ENCODE assay signal across 11 cellular contexts in the genomic region with DNA sequence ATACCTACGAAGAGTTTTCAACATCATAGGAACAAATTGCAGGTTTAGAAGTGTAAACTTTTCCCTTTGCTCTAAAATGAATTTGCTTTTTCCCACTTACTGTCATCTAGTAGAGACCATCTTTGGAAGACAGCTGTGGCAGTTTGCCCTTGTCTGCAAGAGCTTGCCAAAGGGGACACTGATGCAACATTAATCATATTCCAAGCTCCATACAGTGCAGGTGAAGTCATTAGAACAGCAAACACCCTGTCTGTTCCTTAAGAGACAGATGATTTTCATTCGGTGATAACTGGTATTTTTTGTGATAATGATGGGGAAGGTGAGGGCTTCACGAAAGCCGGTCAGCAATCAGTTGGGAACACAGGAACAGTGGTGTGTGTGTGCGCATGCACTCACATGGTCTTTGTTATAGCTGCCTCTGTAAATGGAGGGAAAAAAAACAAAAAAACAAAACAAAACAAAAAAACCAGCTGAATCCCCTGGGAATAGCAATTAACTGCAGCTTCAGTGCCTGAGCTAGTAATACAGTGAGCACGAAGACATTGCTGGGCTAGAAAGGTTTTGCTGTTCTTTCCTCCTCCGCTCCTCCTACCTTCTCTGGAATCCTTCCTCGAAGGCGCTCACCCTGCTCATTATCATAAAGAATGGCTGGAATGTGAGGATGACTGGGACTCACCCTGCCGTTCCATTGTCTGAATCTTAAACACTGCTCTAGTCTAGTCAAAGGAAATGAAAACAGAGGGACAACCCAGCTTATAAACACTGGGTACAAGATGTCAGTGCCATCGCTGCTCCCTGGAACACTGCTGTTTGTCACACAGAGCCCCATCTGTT. TPM values are rescaled to one million over a fixed set of nuclear protein-coding genes. Genes with fewer than 3 reads are reported as not detected.
A peak's percentile ranks its signal among the peaks of the same experiment; 100 is the strongest.
DNase-seq lines count a peak whose midpoint lies in the region; ATAC-seq, FAIRE-seq and TF ChIP-seq lines count a peak whose summit lies in the region.
"Had no signal": no experiment of that assay in that cellular context is flagged by ENCODE, and none has a peak within 500 bp of the region (broad histone marks: within the 10 kb centered on the region; RNA-seq: fewer than 3 reads in every experiment).

No MANE protein-coding gene starts in this region.

- H3K27me3 Mint-ChIP-seq in activated CD8-positive, alpha-beta T cell treated with anti-CD3 and anti-CD28 coated beads for 36 hours = no peaks in the 10 kb centered on the region

- H4K20me1 ChIP-seq in H1 (replicated peaks in 1 of 2; ENCODE audit: control insufficient read depth in 1 of 2, insufficient read depth in 2 of 2, low read length in 2 of 2) = no peaks in the 10 kb centered on the region
- no peaks in the 10 kb centered on the region for H4K20me1 ChIP-seq in neural cell (ENCODE audit: insufficient read depth)

- H3K9me2 ChIP-seq in neural cell (ENCODE audit: insufficient read depth, low read length) = no peaks in the 10 kb centered on the region

- peak overlapping the region in 1 of 4 experiments; percentile 37; a peak in 1 of 8 replicates for H3K4me3 ChIP-seq in H1 (ENCODE audit: extremely low read depth in 1 of 4, insufficient read depth in 2 of 4, low read depth in 3 of 4, low read length in 4 of 4)
- H3K4me3 ChIP-seq in neural cell (ENCODE audit: low read length) = peak overlapping the region; percentile 34

- H4K91ac ChIP-seq in H1 (replicated peaks; ENCODE audit: insufficient read length, low read length) = peak overlapping the region; percentile 26

- CTCF ChIA-PET in H1 (lab: Charles Lee; ENCODE audit: partially characterized antibody) = interaction anchor here (0.7 to 1.6 kb wide), 5 partner anchors 99 to 205 kb away, joined by 3 to 4 read pairs (median 3); no protein-coding TSS in a partner anchor
- CTCF ChIA-PET in activated CD8-positive, alpha-beta T cell treated with anti-CD3 and anti-CD28 coated beads for 36 hours (lab: Charles Lee) = interaction anchor here (1.3 kb wide), 1 partner anchor 12 kb away, joined by 5 read pairs; no protein-coding TSS in a partner anchor

- H2BK12ac ChIP-seq in H1 (ENCODE audit: low read depth, low read length) = peak overlapping the region; percentile 99

- H3K9me3 ChIP-seq in H1 (ENCODE audit: insufficient read depth in 2 of 2, low read depth in 1 of 2, low read length in 1 of 2) = peaks cover 0 to 8% of the 10 kb centered on the region in 2 experiments; a peak in 1 of 4 replicates
- H3K9me3 ChIP-seq in neural cell (ENCODE audit: low read length) = no peaks in the 10 kb centered on the region

- 0 out of 7 replicates have a peak overlapping the region, but pooled peaks of 1 of the 4 experiments have one; percentile 3 for H3K9ac ChIP-seq in H1 (replicated peaks in 1 of 4; ENCODE audit: extremely low read depth in 1 of 4, low read depth in 3 of 4, low read length in 3 of 4)
- H3K9ac ChIP-seq in neural cell (ENCODE audit: low read length) = peak overlapping the region; percentile 41

- intact Hi-C loops in activated CD8-positive, alpha-beta T cell treated with anti-CD3 and anti-CD28 coated beads for 36 hours (cut with micrococcal nuclease) = no loop called here

- no peak overlapping the region for H2BK15ac ChIP-seq in H1 (ENCODE audit: low read length)

- H3F3A ChIP-seq in neural cell (ENCODE audit: insufficient read depth, low read length, poor library complexity, severe bottlenecking) = no peaks in the 10 kb centered on the region

- H3K23ac ChIP-seq in H1 (ENCODE audit: insufficient read length) = no peak overlapping the region

- peak overlapping the region; percentile 16; the same call in 1 of the 2 replicates for H3K27ac ChIP-seq in H1 (ENCODE audit: low read depth, low read length)
- H3K27ac ChIP-seq in neural cell (ENCODE audit: low read length) = peak overlapping the region; percentile 54

- peaks cover 5 to 18% (median 12%) of the 10 kb centered on the region in 4 experiments for H3K4me1 ChIP-seq in H1 (replicated peaks in 1 of 4; ENCODE audit: control insufficient read depth in 3 of 4, insufficient read depth in 4 of 4, low read length in 3 of 4)

- POLR2A ChIA-PET in H1 (lab: Charles Lee; ENCODE audit: partially characterized antibody) = interaction anchor here (0.5 to 1.9 kb wide), 8 partner anchors 11 to 140 kb away, joined by 3 to 8 read pairs (median 4); no protein-coding TSS in a partner anchor
- POLR2A ChIA-PET in activated CD8-positive, alpha-beta T cell treated with anti-CD3 and anti-CD28 coated beads for 36 hours (lab: Charles Lee) = interaction anchor here (0.5 kb wide), 1 partner anchor 615 kb away, joined by 4 read pairs; no protein-coding TSS in a partner anchor

- WGBS in H1 (ENCODE audit: extremely low coverage in 1 of 2, insufficient coverage in 1 of 2, insufficient read length in 1 of 2, insufficient replicate concordance in 2 of 2, low coverage in 1 of 2, low lambda C conversion rate in 2 of 2, missing lambda C conversion rate in 1 of 2), 2 experiments = 28% methylated on average over 11 of the region's 11 CpGs; no CpG with 5 or more reads in 1 of the 2 experiments

- H3K9me3 Mint-ChIP-seq in activated CD8-positive, alpha-beta T cell treated with anti-CD3 and anti-CD28 coated beads for 36 hours = no peaks in the 10 kb centered on the region

- no peak overlapping the region for H3K14ac ChIP-seq in H1 (ENCODE audit: insufficient read length)

- H3K4me1 Mint-ChIP-seq in activated CD8-positive, alpha-beta T cell treated with anti-CD3 and anti-CD28 coated beads for 36 hours (ENCODE audit: low read depth) = no peaks in the 10 kb centered on the region

- peak overlapping the region; percentile 85 for H2BK5ac ChIP-seq in H1 (ENCODE audit: low read depth, low read length)

- H3K56ac ChIP-seq in H1 (replicated peaks; ENCODE audit: insufficient read length, low read depth, low read length) = no peak overlapping the region

- H3K36me3 ChIP-seq in H1 (ENCODE audit: control insufficient read depth in 2 of 4, insufficient read depth in 4 of 4, low read length in 3 of 4) = no peaks in the 10 kb centered on the region
- no peaks in the 10 kb centered on the region for H3K36me3 ChIP-seq in neural cell (ENCODE audit: insufficient read depth, low read length)

- H2BK20ac ChIP-seq in H1 (ENCODE audit: low read length) = peak overlapping the region; percentile 37; the same call in 1 of the 2 replicates

- H3K23me2 ChIP-seq in H1 (ENCODE audit: low read depth, low read length) = no peaks in the 10 kb centered on the region

- peak overlapping the region; percentile 69 for H3K4ac ChIP-seq in H1 (replicated peaks; ENCODE audit: insufficient read length, low read depth, low read length)

- no peak for ATAC-seq in activated CD8-positive, alpha-beta T cell treated with anti-CD3 and anti-CD28 coated beads for 36 hours
- ATAC-seq in GM19467 (IDR thresholded peaks at IDR 0.05; ENCODE audit: unreplicated experiment) = no peak
- ATAC-seq: activated CD8-positive, alpha-beta T cell treated with anti-CD3 and anti-CD28 coated beads, Interleukin-2, amount 10 ng/mL, durations not matched to agents 7 days and 5 days had no signal

- H3K4me3 Mint-ChIP-seq in activated CD8-positive, alpha-beta T cell treated with anti-CD3 and anti-CD28 coated beads for 36 hours = no peak overlapping the region
- H3K4me3 Mint-ChIP-seq: activated CD8-positive, alpha-beta T cell treated with anti-CD3 and anti-CD28 coated beads, Interleukin-2, amount 10 ng/mL, durations not matched to agents 7 days and 5 days had no signal

- H2AK5ac ChIP-seq in H1 (ENCODE audit: low read depth, low read length) = no peak overlapping the region

- TF ChIP-seq EP300 in H1 (IDR thresholded peaks at IDR 0.05; ENCODE audit: borderline replicate concordance in 1 of 2, low read depth in 2 of 2, low read length in 2 of 2) (peak; percentile 43 to 53; a peak in 1 of 3 replicates), neural cell (conservative IDR thresholded peaks at IDR 0.05; ENCODE audit: poor library complexity, severe bottlenecking) (no peak)

- FAIRE-seq in H1 (lab: Jason Lieb, UNC) = peak; percentile 99

- peak overlapping the region; percentile 37; the same call in 1 of the 2 replicates for H2AFZ ChIP-seq in H1 (ENCODE audit: low read length)
- peak overlapping the region; percentile 47 for H2AFZ ChIP-seq in neural cell (ENCODE audit: low read depth, low read length)

- DNase-seq in ELF-1 (ENCODE audit: low read depth, low spot score) (peak; percentile 92), NCI-H345 treated with DMSO at 0.1 percent for 48 hours (lab: John Stamatoyannopoulos, UW; ENCODE audit: unreplicated experiment) (peak; percentile 10), H1 (ENCODE audit: low read depth in 1 of 2, low spot score in 2 of 2) (peak in 1 of 2 experiments; percentile 72), GM20000 (ENCODE audit: low spot score) (no peak)
- no peak for DNase-seq in activated CD8-positive, alpha-beta T cell treated with anti-CD3 and anti-CD28 coated beads for 36 hours
- DNase-seq in activated CD4-positive, alpha-beta T cell treated with anti-CD3 and anti-CD28 coated beads for 4 hours = no peak
- DNase-seq: activated CD8-positive, alpha-beta T cell treated with anti-CD3 and anti-CD28 coated beads, Interleukin-2, amount 10 ng/mL, durations not matched to agents 7 days and 5 days; effector CD4-positive, alpha-beta T cell; GDM1 had no signal

- no peaks in the 10 kb centered on the region for H3K79me2 ChIP-seq in H1 (ENCODE audit: control insufficient read depth in 1 of 2, insufficient read depth in 2 of 2, low read length in 2 of 2)
- H3K79me2 ChIP-seq in neural cell (replicated peaks; ENCODE audit: insufficient read depth, low read length) = no peaks in the 10 kb centered on the region

- TF ChIP-seq POLR2A in H1 (IDR thresholded peaks at IDR 0.05; ENCODE audit: control extremely low read depth in 1 of 2, low read depth in 2 of 2, low read length in 2 of 2) = peak; percentile 52 to 53

- H3K36me3 Mint-ChIP-seq in activated CD8-positive, alpha-beta T cell treated with anti-CD3 and anti-CD28 coated beads for 36 hours (ENCODE audit: low read depth) = no peaks in the 10 kb centered on the region

- H4K5ac ChIP-seq in H1 (ENCODE audit: insufficient read length, low read depth, low read length) = peak overlapping the region; percentile 94

- no peak for TF ChIP-seq CTCF in H1 (IDR thresholded peaks at IDR 0.05; ENCODE audit: control extremely low read depth in 1 of 3, insufficient read depth in 1 of 3, low read depth in 1 of 3, low read length in 3 of 3)
- no peak for TF ChIP-seq CTCF in neural cell (IDR thresholded peaks at IDR 0.05; ENCODE audit: poor library complexity, severe bottlenecking)
- TF ChIP-seq CTCF in activated CD8-positive, alpha-beta T cell treated with anti-CD3 and anti-CD28 coated beads for 36 hours (IDR thresholded peaks at IDR 0.05) = no peak
- no peak for TF ChIP-seq CTCF in GM20000 (IDR thresholded peaks at IDR 0.05; ENCODE audit: extremely low read depth, missing control alignments)

- no peaks in the 10 kb centered on the region for H3K79me1 ChIP-seq in H1 (ENCODE audit: low read depth, low read length)

- TF ChIP-seq RAD21 in H1 (IDR thresholded peaks at IDR 0.05 in 1 of 2, conservative IDR thresholded peaks at IDR 0.05 in 1 of 2; ENCODE audit: low read depth in 2 of 2, low read length in 2 of 2) (no peak; a peak in 1 of 4 replicates), neural cell (conservative IDR thresholded peaks at IDR 0.05) (no peak)

- peak overlapping the region; percentile 12; the same call in 1 of the 2 replicates for H3K18ac ChIP-seq in H1 (ENCODE audit: extremely low read depth, low read length)

- peak overlapping the region; percentile 69 for H2BK120ac ChIP-seq in H1 (replicated peaks; ENCODE audit: low read depth, low read length)

- H3K4me2 ChIP-seq in H1 (ENCODE audit: insufficient read depth in 1 of 2, low read depth in 2 of 2, low read length in 2 of 2) = peak overlapping the region; percentile 55 to 59
- H3K4me2 ChIP-seq in neural cell (ENCODE audit: low read length) = no peak overlapping the region

- H4K8ac ChIP-seq in H1 (ENCODE audit: extremely low read depth, insufficient read depth, low read length) = no peak overlapping the region

- H3K27ac Mint-ChIP-seq in activated CD8-positive, alpha-beta T cell treated with anti-CD3 and anti-CD28 coated beads for 36 hours = no peak overlapping the region
- H3K27ac Mint-ChIP-seq: activated CD8-positive, alpha-beta T cell treated with anti-CD3 and anti-CD28 coated beads, Interleukin-2, amount 10 ng/mL, durations not matched to agents 7 days and 5 days had no signal

- H3K27me3 ChIP-seq in H1 (replicated peaks in 1 of 4; ENCODE audit: control insufficient read depth in 3 of 4, extremely low read depth in 1 of 4, insufficient read depth in 3 of 4, low read length in 3 of 4) (no peaks in the 10 kb centered on the region), neural cell (ENCODE audit: insufficient read depth, low read depth, low read length) (no peaks in the 10 kb centered on the region)

RNA-seq across cellular contexts. Expression of gene KIF13A, which starts 35.2 kb away (rescaled TPM):
- total RNA-seq in H1 (2021; fragmentation: NEBNext Ultra II Directional; extraction: Animal tissue kit (Norgen Biotek cat#: 25700)) = 40.8 and 43.3 TPM in 2 replicates
- polyA plus RNA-seq in H1 (2011; rRNA removed) (10.4 and 14.7 TPM in 2 replicates), neural cell (9.4 and 12.8 TPM in 2 replicates)
- 18.0 TPM for polyA plus RNA-seq in H1 (2011; cell fraction: cytosol; rRNA removed)
- polyA plus RNA-seq in H1 (2011; cell fraction: nucleus; rRNA removed) = 20.1 TPM
- 20.9 to 26.8 TPM (median 23.9 TPM) in 4 replicates for polyA plus RNA-seq in H1 (2012, experiment 1 of 2)
- 4.9 TPM for polyA plus RNA-seq in H1 (2012, experiment 2 of 2)
- polyA plus RNA-seq in H1 (2013, experiment 1 of 2) = 14.8 TPM
- 14.9 TPM for polyA plus RNA-seq in H1 (2013, experiment 2 of 2)
- polyA minus RNA-seq in H1 (2011; rRNA and poly(A)+ RNA removed) = 30.6 and 36.4 TPM in 2 replicates
- polyA minus RNA-seq in H1 (2011; cell fraction: cytosol; rRNA and poly(A)+ RNA removed) = 24.3 TPM
- polyA minus RNA-seq in H1 (2011; cell fraction: nucleus; rRNA and poly(A)+ RNA removed) = 37.2 TPM
- 32.1 and 33.5 TPM in 2 replicates for polyA minus RNA-seq in neural cell
- total RNA-seq in activated CD8-positive, alpha-beta T cell treated with anti-CD3 and anti-CD28 coated beads for 36 hours = not detected
- total RNA-seq: activated CD8-positive, alpha-beta T cell treated with anti-CD3 and anti-CD28 coated beads, Interleukin-2, amount 10 ng/mL, durations not matched to agents 7 days and 5 days had no signal

Comparison
In these comparisons a context has a peak if more than half of its experiments do, and no peak if none do; other contexts are left out.
1. DNase-seq: peak in ELF-1 (single experiment) and NCI-H345 treated with DMSO at 0.1 percent for 48 hours (single experiment); none in activated CD8-positive, alpha-beta T cell treated with anti-CD3 and anti-CD28 coated beads for 36 hours (single experiment), GM20000 (single experiment) and activated CD4-positive, alpha-beta T cell treated with anti-CD3 and anti-CD28 coated beads for 4 hours (0 of 2).
2. RNA of gene KIF13A, which starts 35.2 kb away (total RNA-seq): 40.8 to 43.3 TPM in H1; not detected in activated CD8-positive, alpha-beta T cell treated with anti-CD3 and anti-CD28 coated beads for 36 hours; every median in the first group is over 10 times any median in the second.